8 cellular contexts compared by ENCODE assay signal in the genomic region with DNA sequence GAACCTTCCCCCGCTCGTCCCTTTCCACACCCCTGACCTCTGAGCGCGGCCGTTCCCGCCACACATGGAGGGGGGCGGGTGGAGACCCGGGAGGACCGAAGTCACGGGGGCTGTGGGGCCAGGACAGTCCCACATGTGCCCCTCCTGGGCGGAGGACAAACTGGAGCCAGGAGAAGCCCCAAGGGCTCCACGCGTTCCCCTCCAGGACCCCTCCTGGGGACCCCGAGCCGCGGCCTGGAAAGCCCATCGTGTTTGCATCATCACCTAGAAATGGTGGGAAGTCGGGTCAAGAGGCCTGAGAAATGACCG. TPM values are rescaled to one million over a fixed set of nuclear protein-coding genes. Genes with fewer than 3 reads are reported as not detected.
DNase-seq lines count a peak whose midpoint lies in the region; ATAC-seq and TF ChIP-seq lines count a peak whose summit lies in the region.

No MANE protein-coding gene starts in this region.

- H3K9me3 ChIP-seq in RWPE2 (ENCODE audit: severe bottlenecking), result no peaks in the 10 kb centered on the region

- ATAC-seq in RWPE2 (ENCODE audit: low read depth) (no peak), esophagus mucosa (peak; percentile 4), GM21786 (IDR thresholded peaks at IDR 0.05; ENCODE audit: unreplicated experiment) (no peak)

- H3K4me1 ChIP-seq in RWPE2 (ENCODE audit: insufficient read depth, poor library complexity, severe bottlenecking) (no peaks in the 10 kb centered on the region), rectal smooth muscle tissue (ENCODE audit: control insufficient read depth, insufficient read depth, low read length) (peaks cover 5% of the 10 kb centered on the region)

- no peak for TF ChIP-seq CTCF in RWPE2 (IDR thresholded peaks at IDR 0.05; ENCODE audit: poor library complexity, severe bottlenecking)

- H3K27me3 ChIP-seq in RWPE2 (ENCODE audit: insufficient read depth, poor library complexity, severe bottlenecking), result peaks cover 18% of the 10 kb centered on the region
- H3K27me3 ChIP-seq in rectal smooth muscle tissue (ENCODE audit: control insufficient read depth, insufficient read depth, low read length), result no peaks in the 10 kb centered on the region

- H3K9ac ChIP-seq in rectal smooth muscle tissue (ENCODE audit: low read length), result no peak overlapping the region

- H3K36me3 ChIP-seq in RWPE2 (ENCODE audit: low read depth) (no peaks in the 10 kb centered on the region), rectal smooth muscle tissue (ENCODE audit: control insufficient read depth, insufficient read depth, low read length) (no peaks in the 10 kb centered on the region)

- DNase-seq in ELF-1 (ENCODE audit: low read depth, low spot score), result peak; percentile 25
- DNase-seq in RWPE2 (ENCODE audit: low spot score), result no peak
- no peak for DNase-seq in stimulated activated naive CD4-positive, alpha-beta T cell (lab: John Stamatoyannopoulos, UW)
- DNase-seq in hippocampal formation (lab: John Stamatoyannopoulos, UW), result no peak
- DNase-seq in GDM1 (lab: John Stamatoyannopoulos, UW), result no peak

- H3K27ac ChIP-seq in RWPE2 (ENCODE audit: poor library complexity, severe bottlenecking), result no peak overlapping the region
- peak overlapping the region; percentile 40 for H3K27ac ChIP-seq in rectal smooth muscle tissue (ENCODE audit: low read depth, low read length)

- H3K4me3 ChIP-seq in RWPE2 (ENCODE audit: severe bottlenecking), result peak overlapping the region; percentile 36
- H3K4me3 ChIP-seq in rectal smooth muscle tissue (ENCODE audit: low read length), result peak overlapping the region; percentile 55

RNA-seq across cellular contexts. Expression of a gene that starts 0.6 kb away (rescaled TPM):
- total RNA-seq in esophagus mucosa, result 94.5 TPM
